16 cellular contexts compared by ENCODE assay signal in the genomic region with DNA sequence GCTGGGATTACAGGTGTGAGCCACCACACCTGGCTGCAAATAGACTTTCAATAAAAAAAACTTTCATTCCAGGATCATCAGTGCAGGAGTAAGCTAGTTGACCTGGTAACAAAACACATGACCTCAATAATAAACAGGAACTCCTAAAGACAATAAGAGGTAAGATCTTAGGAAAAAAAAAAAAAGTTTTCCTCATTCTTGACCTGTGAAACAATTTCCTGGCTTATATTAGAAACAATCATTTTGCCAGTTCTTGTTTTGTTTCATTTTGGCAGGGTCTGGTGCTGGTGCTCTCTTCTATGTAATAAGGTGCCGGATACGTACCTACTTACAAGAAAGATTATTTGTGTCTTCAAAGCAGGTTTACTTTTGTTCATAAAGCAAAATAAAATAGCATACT.
"Had no signal": no experiment of that assay in that cellular context is flagged by ENCODE, and none has a peak within 500 bp of the region (broad histone marks: within the 10 kb centered on the region; RNA-seq: fewer than 3 reads in every experiment).

No MANE protein-coding gene starts in this region.

- H3K27ac ChIP-seq: esophagus muscularis mucosa, thyroid gland, vagina, WERI-Rb-1 had no signal

- ATAC-seq: activated CD4-positive, alpha-beta T cell treated with anti-CD3 and anti-CD28 coated beads for 36 hours; activated CD8-positive, alpha-beta T cell treated with anti-CD3 and anti-CD28 coated beads, Interleukin-2, amount 10 ng/mL, durations not matched to agents 7 days and 5 days; activated naive CD8-positive, alpha-beta T cell treated with anti-CD3 and anti-CD28 coated beads, Interleukin-2, amount 50 U/mL, for 24 hours; stimulated activated naive CD8-positive, alpha-beta T cell treated with anti-CD3 and anti-CD28 coated beads, Interleukin-15, amount 100 ng/mL, for 72 hours had no signal

- H3K4me3 ChIP-seq: esophagus muscularis mucosa, thyroid gland, vagina had no signal

- H3K27me3 ChIP-seq: esophagus muscularis mucosa, thyroid gland, vagina had no signal

- H3K4me1 ChIP-seq: esophagus muscularis mucosa, thyroid gland, vagina had no signal

- DNase-seq: activated CD4-positive, alpha-beta T cell treated with anti-CD3 and anti-CD28 coated beads for 36 hours; activated CD8-positive, alpha-beta memory T cell treated with anti-CD3 and anti-CD28 coated beads, Interleukin-2, amount 50 U/mL, for 48 hours; activated CD8-positive, alpha-beta T cell treated with anti-CD3 and anti-CD28 coated beads, Interleukin-2, amount 10 ng/mL, durations not matched to agents 7 days and 5 days; activated naive CD4-positive, alpha-beta T cell; activated naive CD8-positive, alpha-beta T cell treated with anti-CD3 and anti-CD28 coated beads, Interleukin-2, amount 50 U/mL, for 24 hours; caudate nucleus; cortex of kidney; foreskin fibroblast; mesenchymal stem cell; stimulated activated CD4-positive, alpha-beta T cell treated with anti-CD3 and anti-CD28 coated beads, Interleukin-4, amount 100 ng/mL, for 24 hours; stimulated activated naive CD8-positive, alpha-beta T cell treated with anti-CD3 and anti-CD28 coated beads, Interleukin-15, amount 100 ng/mL, for 72 hours; T-helper 1 cell; thyroid gland; WERI-Rb-1 had no signal

- H3K36me3 ChIP-seq: esophagus muscularis mucosa, thyroid gland, vagina, WERI-Rb-1 had no signal

- H3K9me3 ChIP-seq: esophagus muscularis mucosa, thyroid gland, vagina had no signal
